ENCODE assay signal across 9 cellular contexts in genomic region chr3:71128951-71129350, GRCh38.
DNase-seq lines count a peak whose midpoint lies in the region; ATAC-seq and TF ChIP-seq lines count a peak whose summit lies in the region.
"Had no signal": no experiment of that assay in that cellular context is flagged by ENCODE, and none has a peak within 500 bp of the region (broad histone marks: within the 10 kb centered on the region; RNA-seq: fewer than 3 reads in every experiment).

No MANE protein-coding gene starts in this region.

- ATAC-seq in GM18907 (IDR thresholded peaks at IDR 0.05; ENCODE audit: unreplicated experiment) (no peak), GM19035 (IDR thresholded peaks at IDR 0.05; ENCODE audit: unreplicated experiment) (no peak)

- no peaks in the 10 kb centered on the region for H3K9me2 ChIP-seq in OCI-LY7 (ENCODE audit: insufficient read depth, low read length)

- peaks cover 81% of the 10 kb centered on the region for H3K4me1 Mint-ChIP-seq in osteocyte (ENCODE audit: unreplicated experiment)

- no TSS peak for BruUV-seq in OCI-LY7 (replicated peaks; lab: Mats Ljungman, UMichigan)

- H3K9me3 Mint-ChIP-seq in osteocyte (ENCODE audit: unreplicated experiment), result no peaks in the 10 kb centered on the region

- peaks cover 43 to 54% (median 47%) of the 10 kb centered on the region in 10 experiments for H3K4me1 ChIP-seq in BLaER1 treated with 17β-estradiol and CSF1 and Interleukin-3, amounts not matched to agents 10 nM and 100 nM
- peaks cover 72% of the 10 kb centered on the region for H3K4me1 ChIP-seq in OCI-LY7 (ENCODE audit: insufficient read depth, low read length, poor library complexity, severe bottlenecking)
- H3K4me1 ChIP-seq in effector memory CD4-positive, alpha-beta T cell (ENCODE audit: control insufficient read depth, insufficient read depth, low read length, poor library complexity, severe bottlenecking), result peaks cover 44% of the 10 kb centered on the region

- no peaks in the 10 kb centered on the region for H3K36me3 ChIP-seq in BLaER1 treated with 17β-estradiol and CSF1 and Interleukin-3, amounts not matched to agents 10 nM and 100 nM
- H3K36me3 ChIP-seq in OCI-LY7 (ENCODE audit: insufficient read depth, low read length), result peaks cover 5% of the 10 kb centered on the region
- H3K36me3 ChIP-seq in effector memory CD4-positive, alpha-beta T cell (ENCODE audit: control insufficient read depth, insufficient read depth, low read length), result no peaks in the 10 kb centered on the region

- no peak for TF ChIP-seq CTCF in OCI-LY7 (conservative IDR thresholded peaks at IDR 0.05; ENCODE audit: low read length)
- TF ChIP-seq CTCF in osteocyte (IDR thresholded peaks at IDR 0.05), result no peak

- no peaks in the 10 kb centered on the region for H3K9me3 ChIP-seq in BLaER1 treated with 17β-estradiol and CSF1 and Interleukin-3, amounts not matched to agents 10 nM and 100 nM (replicated peaks in 1 of 11)
- no peaks in the 10 kb centered on the region for H3K9me3 ChIP-seq in OCI-LY7 (ENCODE audit: low read length)
- no peaks in the 10 kb centered on the region for H3K9me3 ChIP-seq in effector memory CD4-positive, alpha-beta T cell (ENCODE audit: control insufficient read depth, low read length)

- peak overlapping the region; percentile 25 to 88 (median 81); a peak in 16 of 22 replicates for H3K9ac ChIP-seq in BLaER1 treated with 17β-estradiol and CSF1 and Interleukin-3, amounts not matched to agents 10 nM and 100 nM

- peaks cover 76% of the 10 kb centered on the region for H3K79me2 ChIP-seq in OCI-LY7 (ENCODE audit: insufficient read depth, low read depth, low read length)

- peak overlapping the region; percentile 74 to 91 (median 83) for H3K4me2 ChIP-seq in BLaER1 treated with 17β-estradiol and CSF1 and Interleukin-3, amounts not matched to agents 10 nM and 100 nM
- peak overlapping the region; percentile 92 for H3K4me2 ChIP-seq in OCI-LY7 (ENCODE audit: low read length)

- H4K20me1 ChIP-seq in BLaER1 treated with 17β-estradiol and CSF1 and Interleukin-3, amounts not matched to agents 10 nM and 100 nM, result peaks cover 0 to 18% (median 0%) of the 10 kb centered on the region in 11 experiments; a peak in 2 of 22 replicates
- 0 out of 2 replicates have a peak, but pooled peaks cover 4% of the 10 kb centered on the region for H4K20me1 ChIP-seq in OCI-LY7 (ENCODE audit: insufficient read depth, low read length)

- peak overlapping the region; percentile 59 to 76 (median 68) for H3K4me3 ChIP-seq in BLaER1 treated with 17β-estradiol and CSF1 and Interleukin-3, amounts not matched to agents 10 nM and 100 nM
- H3K4me3 ChIP-seq in OCI-LY7 (ENCODE audit: low read depth, low read length, poor library complexity, severe bottlenecking), result peak overlapping the region; percentile 85
- peak overlapping the region; percentile 69 for H3K4me3 ChIP-seq in effector memory CD4-positive, alpha-beta T cell (ENCODE audit: insufficient read depth, low read depth, low read length, poor library complexity, severe bottlenecking)

- intact Hi-C loops in OCI-LY7 (cut with micrococcal nuclease; ENCODE audit: unreplicated experiment), result loop anchor here (1.0 to 2.0 kb wide), 2 partner anchors 64 to 261 kb away; no protein-coding TSS in a partner anchor

- H2AFZ ChIP-seq in OCI-LY7 (ENCODE audit: low read length), result peak overlapping the region; percentile 57; the same call in 1 of the 2 replicates

- H3K27ac ChIP-seq in BLaER1 treated with 17β-estradiol and CSF1 and Interleukin-3, amounts not matched to agents 10 nM and 100 nM, result peak overlapping the region in 8 of 11 experiments; percentile 69 to 90 (median 82); a peak in 12 of 22 replicates
- H3K27ac ChIP-seq in OCI-LY7 (ENCODE audit: low read depth, low read length, poor library complexity, severe bottlenecking), result peak overlapping the region; percentile 96
- H3K27ac ChIP-seq in effector memory CD4-positive, alpha-beta T cell (ENCODE audit: insufficient read depth, low read length, poor library complexity, severe bottlenecking), result peak overlapping the region; percentile 92

- H3K36me3 Mint-ChIP-seq in osteocyte (ENCODE audit: unreplicated experiment), result peaks cover 4% of the 10 kb centered on the region

- H3K4me3 Mint-ChIP-seq in osteocyte (ENCODE audit: unreplicated experiment), result peak overlapping the region; percentile 80

- H3K27me3 Mint-ChIP-seq in osteocyte (ENCODE audit: unreplicated experiment), result no peaks in the 10 kb centered on the region

- DNase-seq in OCI-LY7 (ENCODE audit: low spot score) (no peak), osteocyte (ENCODE audit: extremely low spot score, unreplicated experiment) (no peak), GDM1 (lab: John Stamatoyannopoulos, UW) (no peak), dedifferentiated amniotic fluid mesenchymal stem cell (ENCODE audit: extremely low spot score) (no peak)
- no peak for DNase-seq in effector memory CD4-positive, alpha-beta T cell
- DNase-seq: NCI-H1417 treated with DMSO at 0.1 percent for 48 hours had no signal

- CTCF ChIA-PET in OCI-LY7 (lab: Charles Lee; ENCODE audit: unreplicated experiment), result no interaction called here

- peak overlapping the region; percentile 96 for H3K27ac Mint-ChIP-seq in osteocyte (ENCODE audit: unreplicated experiment)

- peaks cover 0 to 29% (median 11%) of the 10 kb centered on the region in 11 experiments; a peak in 12 of 22 replicates for H3K27me3 ChIP-seq in BLaER1 treated with 17β-estradiol and CSF1 and Interleukin-3, amounts not matched to agents 10 nM and 100 nM
- H3K27me3 ChIP-seq in effector memory CD4-positive, alpha-beta T cell (replicated peaks; ENCODE audit: control insufficient read depth, insufficient read depth, low read length, poor library complexity, severe bottlenecking), result no peaks in the 10 kb centered on the region

- POLR2A ChIA-PET in OCI-LY7 (lab: Charles Lee), result interaction anchor here (0.6 to 1.0 kb wide), 4 partner anchors 36 to 1108 kb away, joined by 3 to 5 read pairs (median 4); no protein-coding TSS in a partner anchor
